22 cellular contexts compared by ENCODE assay signal in genomic region chr18:42459873-42460272, GRCh38.
DNase-seq lines count a peak whose midpoint lies in the region; ATAC-seq, FAIRE-seq and TF ChIP-seq lines count a peak whose summit lies in the region.
"Had no signal": no experiment of that assay in that cellular context is flagged by ENCODE, and none has a peak within 500 bp of the region (broad histone marks: within the 10 kb centered on the region; RNA-seq: fewer than 3 reads in every experiment).

No MANE protein-coding gene starts in this region.

- H3K56ac ChIP-seq in mesendoderm (ENCODE audit: low read length): no peak overlapping the region

- H4K8ac ChIP-seq in mesendoderm (ENCODE audit: low read depth, low read length): no peak overlapping the region

- no peaks in the 10 kb centered on the region for H3F3A ChIP-seq in GM23338 (replicated peaks; ENCODE audit: low read depth)

- no peak overlapping the region for H2BK15ac ChIP-seq in mesendoderm (replicated peaks; ENCODE audit: low read depth)

- H3K4me2 ChIP-seq in GM23338 (no peak overlapping the region), mammary epithelial cell (ENCODE audit: insufficient read depth, low read depth, low read length) (no peak overlapping the region), mesendoderm (ENCODE audit: low read length) (no peak overlapping the region)
- H3K4me2 ChIP-seq: A549 had no signal

- 40% methylated on average over 2 of the region's 2 CpGs for WGBS in mammary epithelial cell (ENCODE audit: low coverage, missing lambda C conversion rate)
- no CpG with 5 or more reads among the region's 2 CpGs for WGBS in mesendoderm (ENCODE audit: extremely low coverage, insufficient coverage, low lambda C conversion rate)

- no peaks in the 10 kb centered on the region for H3K36me3 Mint-ChIP-seq in GM23338 (ENCODE audit: low read depth)
- H3K36me3 Mint-ChIP-seq in activated CD4-positive, alpha-beta T cell treated with anti-CD3 and anti-CD28 coated beads, Interleukin-2, amount 10 ng/mL, durations not matched to agents 24 days and 14 days (ENCODE audit: low read depth): no peaks in the 10 kb centered on the region
- H3K36me3 Mint-ChIP-seq: CD14-positive monocyte; CD8-positive, alpha-beta T cell had no signal

- H3K9me2 ChIP-seq in GM23338 (ENCODE audit: insufficient read depth): no peaks in the 10 kb centered on the region; the same call in 1 of the 2 replicates

- BruUV-seq in mammary epithelial cell (replicated peaks; lab: Mats Ljungman, UMichigan): no TSS peak

- no peak overlapping the region for H3K4me3 ChIP-seq in GM23338
- H3K4me3 ChIP-seq in mammary epithelial cell (replicated peaks in 1 of 3; ENCODE audit: insufficient read depth in 1 of 3, low read depth in 2 of 3, low read length in 3 of 3): no peak overlapping the region
- no peak overlapping the region for H3K4me3 ChIP-seq in mesendoderm (ENCODE audit: low read length)
- H3K4me3 ChIP-seq: A549, HAP-1 had no signal

- no peak overlapping the region for H2AK5ac ChIP-seq in mesendoderm (ENCODE audit: low read length)

- no peak for FAIRE-seq in urothelium cell line (lab: Jason Lieb, UNC)
- FAIRE-seq: A549, D721Med, G401.6, GM12891, H1, HepG2, HTR-8/SVneo had no signal

- H3K4ac ChIP-seq in mesendoderm (ENCODE audit: low read depth, low read length): no peak overlapping the region

- H3K4me1 Mint-ChIP-seq in GM23338: no peaks in the 10 kb centered on the region
- no peaks in the 10 kb centered on the region for H3K4me1 Mint-ChIP-seq in activated CD4-positive, alpha-beta T cell treated with anti-CD3 and anti-CD28 coated beads, Interleukin-2, amount 10 ng/mL, durations not matched to agents 24 days and 14 days
- H3K4me1 Mint-ChIP-seq: CD14-positive monocyte had no signal

- no peaks in the 10 kb centered on the region for H3K27me3 ChIP-seq in GM23338 (ENCODE audit: insufficient read depth)
- no peaks in the 10 kb centered on the region for H3K27me3 ChIP-seq in mammary epithelial cell (ENCODE audit: insufficient read depth, low read length)
- H3K27me3 ChIP-seq in mesendoderm (ENCODE audit: insufficient read depth, low read length, poor library complexity): no peaks in the 10 kb centered on the region

- H4K20me1 ChIP-seq in GM23338 (replicated peaks; ENCODE audit: insufficient read depth) (no peaks in the 10 kb centered on the region), mammary epithelial cell (ENCODE audit: insufficient read depth, low read length) (no peaks in the 10 kb centered on the region)

- no peak overlapping the region for H3K4me3 Mint-ChIP-seq in GM23338
- no peak overlapping the region for H3K4me3 Mint-ChIP-seq in activated CD4-positive, alpha-beta T cell treated with anti-CD3 and anti-CD28 coated beads, Interleukin-2, amount 10 ng/mL, durations not matched to agents 24 days and 14 days
- H3K4me3 Mint-ChIP-seq: CD14-positive monocyte; CD8-positive, alpha-beta T cell had no signal

- intact Hi-C loops in mammary epithelial cell (cut with micrococcal nuclease): no loop called here
- intact Hi-C loops in activated CD4-positive, alpha-beta T cell treated with anti-CD3 and anti-CD28 coated beads, Interleukin-2, amount 10 ng/mL, durations not matched to agents 24 days and 14 days (cut with micrococcal nuclease): no loop called here

- H3K36me3 ChIP-seq in GM23338 (ENCODE audit: insufficient read depth) (no peaks in the 10 kb centered on the region), mammary epithelial cell (ENCODE audit: insufficient read depth, low read length) (no peaks in the 10 kb centered on the region), mesendoderm (ENCODE audit: control insufficient read depth, insufficient read depth, low read length) (no peaks in the 10 kb centered on the region)
- H3K36me3 ChIP-seq: HAP-1 had no signal

- no peak overlapping the region for H2BK120ac ChIP-seq in mesendoderm (ENCODE audit: low read depth, low read length)

- ATAC-seq in GM23338 (no peak), GM21576 (IDR thresholded peaks at IDR 0.05; ENCODE audit: unreplicated experiment) (no peak), GM18873 (IDR thresholded peaks at IDR 0.05; ENCODE audit: low FRiP score, unreplicated experiment) (no peak)
- ATAC-seq: A549; CD8-positive, alpha-beta T cell; HepG2 had no signal

- in situ Hi-C loops in mammary epithelial cell (cut with MboI; ENCODE audit: low sequenced_read_pairs in 2 of 2): no loop called here

- H3K18ac ChIP-seq in mesendoderm (ENCODE audit: low read length): no peak overlapping the region

- H3K4me1 ChIP-seq in GM23338 (ENCODE audit: insufficient read depth) (no peaks in the 10 kb centered on the region), mammary epithelial cell (ENCODE audit: insufficient read depth, low read length) (no peaks in the 10 kb centered on the region), mesendoderm (ENCODE audit: control insufficient read depth, low read depth, low read length) (no peaks in the 10 kb centered on the region)
- H3K4me1 ChIP-seq: A549, HAP-1 had no signal

- TF ChIP-seq CTCF in GM23338 (conservative IDR thresholded peaks at IDR 0.05; ENCODE audit: low read depth in 2 of 2) (no peak), mammary epithelial cell (conservative IDR thresholded peaks at IDR 0.05 in 1 of 2, IDR thresholded peaks at IDR 0.05 in 1 of 2; ENCODE audit: extremely low read depth in 1 of 2, insufficient read depth in 1 of 2, low read depth in 1 of 2, low read length in 2 of 2) (no peak)

- no peak overlapping the region for H3K27ac ChIP-seq in GM23338 (ENCODE audit: low read depth)
- H3K27ac ChIP-seq in mammary epithelial cell (ENCODE audit: insufficient read depth, low read depth, low read length): no peak overlapping the region
- H3K27ac ChIP-seq in mesendoderm (ENCODE audit: low read depth, low read length): no peak overlapping the region
- H3K27ac ChIP-seq: A549 had no signal

- no peak overlapping the region for H3K23ac ChIP-seq in mesendoderm (ENCODE audit: low read length)

- H2AFZ ChIP-seq in GM23338 (no peak overlapping the region), mammary epithelial cell (ENCODE audit: low read depth, low read length) (no peak overlapping the region)

- no peaks in the 10 kb centered on the region for H3K79me1 ChIP-seq in mesendoderm (ENCODE audit: low read length)

- CTCF ChIA-PET in mammary epithelial cell (lab: Charles Lee; ENCODE audit: low non-redundant PET): no interaction called here

- no peak overlapping the region for H3K9ac ChIP-seq in mammary epithelial cell (ENCODE audit: insufficient read depth, low read length)
- no peak overlapping the region for H3K9ac ChIP-seq in mesendoderm (ENCODE audit: low read length)

- DNase-seq in GM23338 (ENCODE audit: low spot score) (no peak), NCI-H2227 treated with DMSO at 0.1 percent for 48 hours (lab: John Stamatoyannopoulos, UW) (peak; percentile 18), mammary epithelial cell (peak; percentile 5), mesendoderm (peak; percentile 46), urothelium cell line (ENCODE audit: low spot score) (no peak)
- DNase-seq in activated CD4-positive, alpha-beta T cell treated with anti-CD3 and anti-CD28 coated beads, Interleukin-2, amount 10 ng/mL, durations not matched to agents 24 days and 14 days: no peak
- DNase-seq: CD8-positive, alpha-beta T cell; COR-L47; DMS153; DMS79 treated with DMSO at 0.1 percent for 48 hours; EL had no signal

- H3K9me3 Mint-ChIP-seq in GM23338: no peaks in the 10 kb centered on the region
- no peaks in the 10 kb centered on the region for H3K9me3 Mint-ChIP-seq in activated CD4-positive, alpha-beta T cell treated with anti-CD3 and anti-CD28 coated beads, Interleukin-2, amount 10 ng/mL, durations not matched to agents 24 days and 14 days
- H3K9me3 Mint-ChIP-seq: CD8-positive, alpha-beta T cell had no signal

- H3K79me2 ChIP-seq in GM23338 (replicated peaks; ENCODE audit: insufficient read depth): no peaks in the 10 kb centered on the region
- no peaks in the 10 kb centered on the region for H3K79me2 ChIP-seq in mammary epithelial cell (ENCODE audit: insufficient read depth, low read length)
- no peaks in the 10 kb centered on the region for H3K79me2 ChIP-seq in mesendoderm (ENCODE audit: control insufficient read depth, insufficient read depth, low read length)

- H4K5ac ChIP-seq in mesendoderm (ENCODE audit: low read length): no peak overlapping the region

- H3K27ac Mint-ChIP-seq in GM23338: peak overlapping the region; percentile 17; the same call in 1 of the 2 replicates
- H3K27ac Mint-ChIP-seq in activated CD4-positive, alpha-beta T cell treated with anti-CD3 and anti-CD28 coated beads, Interleukin-2, amount 10 ng/mL, durations not matched to agents 24 days and 14 days: no peak overlapping the region
- H3K27ac Mint-ChIP-seq: CD14-positive monocyte; CD8-positive, alpha-beta T cell had no signal

- H3K27me3 Mint-ChIP-seq in GM23338 (ENCODE audit: insufficient read depth, low read depth, poor library complexity): peaks cover 5% of the 10 kb centered on the region
- no peaks in the 10 kb centered on the region for H3K27me3 Mint-ChIP-seq in activated CD4-positive, alpha-beta T cell treated with anti-CD3 and anti-CD28 coated beads, Interleukin-2, amount 10 ng/mL, durations not matched to agents 24 days and 14 days

- dilution Hi-C loops in mammary epithelial cell (cut with HindIII; ENCODE audit: low sequenced_read_pairs): no loop called here

- H3K9me3 ChIP-seq in mammary epithelial cell (replicated peaks; ENCODE audit: insufficient read depth, low read length): no peaks in the 10 kb centered on the region
- H3K9me3 ChIP-seq: A549, HAP-1 had no signal

- no peak overlapping the region for H2BK5ac ChIP-seq in mesendoderm (ENCODE audit: low read length)

TF ChIP-seq in GM23338, 12 proteins besides CTCF, POLR2A, EP300 and RAD21:
- TF ChIP-seq CREB1 (CRISPR knock-in tag; IDR thresholded peaks at IDR 0.05; ENCODE audit: low read depth): no peak
- no peak for TF ChIP-seq EZH2phosphoT487 (IDR thresholded peaks at IDR 0.05; ENCODE audit: unreplicated experiment)
- no peak for TF ChIP-seq NANOG (IDR thresholded peaks at IDR 0.05; ENCODE audit: borderline replicate concordance)
- TF ChIP-seq ZNF114 (CRISPR knock-in tag; IDR thresholded peaks at IDR 0.05): no peak
- TF ChIP-seq ETS1 (IDR thresholded peaks at IDR 0.05): no peak
- TF ChIP-seq STAT1 (IDR thresholded peaks at IDR 0.05; ENCODE audit: unreplicated experiment): no peak
TF ChIP-seq in GM23338: peak in this region for 0.

Comparison
In these comparisons a context has a peak if more than half of its experiments do, and no peak if none do; other contexts are left out.
1. DNase-seq: peak in NCI-H2227 treated with DMSO at 0.1 percent for 48 hours (single experiment), mammary epithelial cell (single experiment) and mesendoderm (single experiment); none in GM23338 (single experiment), urothelium cell line (single experiment) and activated CD4-positive, alpha-beta T cell treated with anti-CD3 and anti-CD28 coated beads, Interleukin-2, amount 10 ng/mL, durations not matched to agents 24 days and 14 days (single experiment).